8 cellular contexts compared by ENCODE assay signal in genomic region chr7:66076459-66077329, GRCh38. TPM values are rescaled to one million over a fixed set of nuclear protein-coding genes. Genes with fewer than 3 reads are reported as not detected.
DNase-seq lines count a peak whose midpoint lies in the region; ATAC-seq, FAIRE-seq and TF ChIP-seq lines count a peak whose summit lies in the region.

No MANE protein-coding gene starts in this region.

- TF ChIP-seq CTCF in K562 (IDR thresholded peaks at IDR 0.05 in 2 of 3, conservative IDR thresholded peaks at IDR 0.05 in 1 of 3; ENCODE audit: insufficient read depth in 2 of 3, low read depth in 1 of 3, low read length in 3 of 3) (no peak), mesothelial cell of epicardium (IDR thresholded peaks at IDR 0.05; ENCODE audit: unreplicated experiment) (no peak)

- DNase-seq in HuH-7 (ENCODE audit: low spot score): peak; percentile 92
- DNase-seq in K562 (ENCODE audit: extremely low read depth in 1 of 4, low spot score in 3 of 4): peak in 1 of 4 experiments; percentile 28
- no peak for DNase-seq in mesothelial cell of epicardium (ENCODE audit: low spot score in 2 of 2, unreplicated experiment in 2 of 2)
- no peak for DNase-seq in 8988T
- DNase-seq in activated CD8-positive, alpha-beta memory T cell treated with anti-CD3 and anti-CD28 coated beads for 24 hours: no peak
- DNase-seq in activated effector memory CD4-positive, alpha-beta T cell treated with Interleukin-2 at 50 U/mL for 16 hours: no peak
- DNase-seq in DMS153 treated with DMSO at 0.1 percent for 48 hours (lab: John Stamatoyannopoulos, UW; ENCODE audit: unreplicated experiment): no peak

- intact Hi-C loops in K562 (cut with micrococcal nuclease): no loop called here

- peak overlapping the region; percentile 79 to 98 for H3K9ac ChIP-seq in K562 (ENCODE audit: insufficient read depth in 1 of 2, low read depth in 2 of 2, low read length in 2 of 2)

- no peak for FAIRE-seq in K562 (lab: Jason Lieb, UNC)

- H3K27me3 Mint-ChIP-seq in mesothelial cell of epicardium (ENCODE audit: low read depth): peaks cover 1% of the 10 kb centered on the region

- no peaks in the 10 kb centered on the region for H4K20me1 ChIP-seq in K562 (replicated peaks; ENCODE audit: control insufficient read depth, insufficient read depth, low read length)

- peak overlapping the region; percentile 69 for H3K27ac Mint-ChIP-seq in mesothelial cell of epicardium

- in situ Hi-C loops in K562 (cut with MboI): no loop called here

- CTCF ChIA-PET in K562 (lab: Yijun Ruan, JAX; ENCODE audit: low intra/inter-chr PET ratio): interaction anchor here (0.5 kb wide), 1 partner anchor 20 kb away, joined by 6 read pairs; no protein-coding TSS in a partner anchor

- H2AFZ ChIP-seq in ACC112 (ENCODE audit: low read length, unreplicated experiment) (peak overlapping the region; percentile 36), K562 (ENCODE audit: low read depth, low read length) (peak overlapping the region; percentile 97)

- no TSS peak for BruUV-seq in K562 (replicated peaks; lab: Mats Ljungman, UMichigan)

- peak overlapping the region; percentile 98 for H3K4me2 ChIP-seq in K562 (ENCODE audit: insufficient read depth, low read length)

- H3K9me1 ChIP-seq in K562 (ENCODE audit: control insufficient read depth, insufficient read depth, low read length): no peaks in the 10 kb centered on the region

- ATAC-seq in K562: no peak

- H3K4me3 ChIP-seq in ACC112 (ENCODE audit: low read depth, low read length): peak overlapping the region; percentile 85
- H3K4me3 ChIP-seq in K562: peak overlapping the region; percentile 85

- WGBS in K562 (ENCODE audit: insufficient coverage, low coverage, missing lambda C conversion rate): 44% methylated on average over 11 of the region's 11 CpGs

- H3K36me3 ChIP-seq in ACC112 (ENCODE audit: insufficient read depth, low read length) (no peaks in the 10 kb centered on the region), K562 (ENCODE audit: control insufficient read depth, insufficient read depth, low read length) (peaks cover 22% of the 10 kb centered on the region; the same call in 2 of the 3 replicates)

- no peak for TF ChIP-seq POLR2A in K562 (conservative IDR thresholded peaks at IDR 0.05)

- H3K4me1 ChIP-seq in ACC112 (ENCODE audit: control insufficient read depth, insufficient read depth, low read length, unreplicated experiment): peaks cover 11% of the 10 kb centered on the region
- peaks cover 11 to 28% of the 10 kb centered on the region in 2 experiments; a peak in 4 of 5 replicates for H3K4me1 ChIP-seq in K562 (replicated peaks in 1 of 2; ENCODE audit: control insufficient read depth in 2 of 2, insufficient read depth in 2 of 2, low read length in 2 of 2)

- no peaks in the 10 kb centered on the region for H3K27me3 ChIP-seq in ACC112 (ENCODE audit: insufficient read depth, low read length)
- H3K27me3 ChIP-seq in K562 (ENCODE audit: control insufficient read depth in 2 of 2, insufficient read depth in 2 of 2, low read length in 2 of 2): no peaks in the 10 kb centered on the region

- H3K4me3 Mint-ChIP-seq in mesothelial cell of epicardium: peak overlapping the region; percentile 73

- H3K9me3 ChIP-seq in K562 (replicated peaks; ENCODE audit: control insufficient read depth, insufficient read depth, low read depth, low read length): no peaks in the 10 kb centered on the region

- TF ChIP-seq RAD21 in K562 (CRISPR knock-in tag; conservative IDR thresholded peaks at IDR 0.05 in 1 of 2, IDR thresholded peaks at IDR 0.05 in 1 of 2): no peak

- no peaks in the 10 kb centered on the region for H3K9me3 Mint-ChIP-seq in mesothelial cell of epicardium

- no peak for TF ChIP-seq EP300 in K562 (IDR thresholded peaks at IDR 0.05; ENCODE audit: low read length)

- H3K79me2 ChIP-seq in ACC112 (ENCODE audit: control insufficient read depth, insufficient read depth, low read length, unreplicated experiment) (peaks cover 27% of the 10 kb centered on the region), K562 (ENCODE audit: control insufficient read depth, insufficient read depth, low read length) (peaks cover 16% of the 10 kb centered on the region)

- POLR2A ChIA-PET in K562 (lab: Yijun Ruan, JAX): interaction anchor here (0.6 to 1.9 kb wide), 5 partner anchors 8 to 39 kb away, joined by 3 to 9 read pairs (median 4); no protein-coding TSS in a partner anchor

- no peak overlapping the region for H3K27ac ChIP-seq in ACC112 (ENCODE audit: low read depth, low read length)
- H3K27ac ChIP-seq in K562 (ENCODE audit: extremely low read depth, low read depth, low read length): peak overlapping the region; percentile 81

- peaks cover 5% of the 10 kb centered on the region for H3K4me1 Mint-ChIP-seq in mesothelial cell of epicardium

- no peaks in the 10 kb centered on the region for H3K36me3 Mint-ChIP-seq in mesothelial cell of epicardium

TF ChIP-seq in K562, 482 proteins besides CTCF, POLR2A, EP300 and RAD21 (continues in another document):
- TF ChIP-seq PHB (CRISPR knock-in tag; IDR thresholded peaks at IDR 0.05) (no peak), SRSF1 (IDR thresholded peaks at IDR 0.05; ENCODE audit: low read depth, low read length) (no peak), TGIF2 (CRISPR knock-in tag; IDR thresholded peaks at IDR 0.05) (peak; percentile 6; the same call in 1 of the 2 replicates), ZSCAN32 (CRISPR knock-in tag; IDR thresholded peaks at IDR 0.05) (no peak)
- TF ChIP-seq, protein P1, sequence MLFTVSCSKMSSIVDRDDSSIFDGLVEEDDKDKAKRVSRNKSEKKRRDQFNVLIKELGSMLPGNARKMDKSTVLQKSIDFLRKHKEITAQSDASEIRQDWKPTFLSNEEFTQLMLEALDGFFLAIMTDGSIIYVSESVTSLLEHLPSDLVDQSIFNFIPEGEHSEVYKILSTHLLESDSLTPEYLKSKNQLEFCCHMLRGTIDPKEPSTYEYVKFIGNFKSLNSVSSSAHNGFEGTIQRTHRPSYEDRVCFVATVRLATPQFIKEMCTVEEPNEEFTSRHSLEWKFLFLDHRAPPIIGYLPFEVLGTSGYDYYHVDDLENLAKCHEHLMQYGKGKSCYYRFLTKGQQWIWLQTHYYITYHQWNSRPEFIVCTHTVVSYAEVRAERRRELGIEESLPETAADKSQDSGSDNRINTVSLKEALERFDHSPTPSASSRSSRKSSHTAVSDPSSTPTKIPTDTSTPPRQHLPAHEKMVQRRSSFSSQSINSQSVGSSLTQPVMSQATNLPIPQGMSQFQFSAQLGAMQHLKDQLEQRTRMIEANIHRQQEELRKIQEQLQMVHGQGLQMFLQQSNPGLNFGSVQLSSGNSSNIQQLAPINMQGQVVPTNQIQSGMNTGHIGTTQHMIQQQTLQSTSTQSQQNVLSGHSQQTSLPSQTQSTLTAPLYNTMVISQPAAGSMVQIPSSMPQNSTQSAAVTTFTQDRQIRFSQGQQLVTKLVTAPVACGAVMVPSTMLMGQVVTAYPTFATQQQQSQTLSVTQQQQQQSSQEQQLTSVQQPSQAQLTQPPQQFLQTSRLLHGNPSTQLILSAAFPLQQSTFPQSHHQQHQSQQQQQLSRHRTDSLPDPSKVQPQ (CRISPR knock-in tag; IDR thresholded peaks at IDR 0.05; ENCODE audit: borderline replicate concordance): no peak

RNA-seq across cellular contexts. Expression of gene ASL, which starts 1.1 kb away (rescaled TPM):
- total RNA-seq in K562 (2011; cell fraction: chromatin; rRNA removed; ENCODE audit: low replicate concordance): 69.1 and 204 TPM in 2 replicates
- total RNA-seq in K562 (2011; cell fraction: nucleolus; rRNA removed): 167 and 171 TPM in 2 replicates
- total RNA-seq in K562 (2011; cell fraction: nucleoplasm; rRNA removed): 96.8 and 112 TPM in 2 replicates
- 67.0 and 70.1 TPM in 2 replicates for total RNA-seq in K562 (2014; rRNA removed)
- 10.8 and 19.3 TPM in 2 replicates for total RNA-seq in K562 (2014; rRNA removed; fragmentation: Illumina TruSeq; extraction: Trizol)
- 27.8 and 28.7 TPM in 2 replicates for total RNA-seq in K562 (2015; rRNA removed; fragmentation: Illumina TruSeq; extraction: Trizol)
- 58.3 and 58.6 TPM in 2 replicates for total RNA-seq in K562 (2021)
- 34.6 and 41.4 TPM in 2 replicates for polyA plus RNA-seq in K562 (2011; rRNA removed)
- 30.9 and 78.0 TPM in 2 replicates for polyA plus RNA-seq in K562 (2011; cell fraction: cytosol; rRNA removed)
- 122 and 199 TPM in 2 replicates for polyA plus RNA-seq in K562 (2011; cell fraction: nucleus; rRNA removed)
- polyA plus RNA-seq in K562 (2012): 57.1 and 57.6 TPM in 2 replicates
- 33.3 and 49.0 TPM in 2 replicates for polyA plus RNA-seq in K562 (2014; fragmentation: Illumina TruSeq; extraction: Trizol)
- 1 to 10 TPM; 2.6 to 5.5 TPM for polyA plus RNA-seq in K562 (2014; fragmentation: Nextera tagmentation; extraction: Ambion mirVana)
- 57.7 and 61.4 TPM in 2 replicates for polyA plus RNA-seq in K562 (2014; rRNA removed)
- polyA minus RNA-seq in K562 (2011; rRNA and poly(A)+ RNA removed): 8.3 and 18.5 TPM in 2 replicates
- 13.8 and 20.6 TPM in 2 replicates for polyA minus RNA-seq in K562 (2011; cell fraction: cytosol; rRNA and poly(A)+ RNA removed)
- 29.8 and 34.1 TPM in 2 replicates for polyA minus RNA-seq in K562 (2011; cell fraction: nucleus; rRNA and poly(A)+ RNA removed)
- total RNA-seq in mesothelial cell of epicardium: 11.3 to 12.4 TPM (median 11.3 TPM) in 3 replicates

RNA-seq across cellular contexts. Expression of gene CRCP, which starts 38.0 kb away (rescaled TPM):
- 53.3 and 55.2 TPM in 2 replicates for total RNA-seq in K562 (2011; cell fraction: chromatin; rRNA removed; ENCODE audit: low replicate concordance)
- total RNA-seq in K562 (2011; cell fraction: nucleolus; rRNA removed): 32.0 and 38.2 TPM in 2 replicates
- 41.5 and 59.3 TPM in 2 replicates for total RNA-seq in K562 (2011; cell fraction: nucleoplasm; rRNA removed)
- total RNA-seq in K562 (2014; rRNA removed) (46.7 and 51.4 TPM in 2 replicates), K562 (2014; rRNA removed; fragmentation: Illumina TruSeq; extraction: Trizol) (43.0 and 44.2 TPM in 2 replicates), K562 (2015; rRNA removed; fragmentation: Illumina TruSeq; extraction: Trizol) (51.9 and 55.0 TPM in 2 replicates), K562 (2021) (43.0 and 43.4 TPM in 2 replicates), mesothelial cell of epicardium (25.8 to 27.0 TPM (median 26.5 TPM) in 3 replicates)
- polyA plus RNA-seq in K562 (2011; rRNA removed) (28.6 and 41.0 TPM in 2 replicates), K562 (2014; fragmentation: Illumina TruSeq; extraction: Trizol) (45.3 and 58.3 TPM in 2 replicates), K562 (2014; fragmentation: Nextera tagmentation; extraction: Ambion mirVana) (10 to 100 TPM; 22.1 to 26.1 TPM), K562 (2014; rRNA removed) (46.1 and 51.2 TPM in 2 replicates)
- polyA plus RNA-seq in K562 (2011; cell fraction: cytosol; rRNA removed): 25.7 and 28.0 TPM in 2 replicates
- 13.5 and 15.3 TPM in 2 replicates for polyA plus RNA-seq in K562 (2011; cell fraction: nucleus; rRNA removed)
- 33.7 and 63.4 TPM in 2 replicates for polyA plus RNA-seq in K562 (2012)
- 45.3 and 57.0 TPM in 2 replicates for polyA minus RNA-seq in K562 (2011; rRNA and poly(A)+ RNA removed)
- polyA minus RNA-seq in K562 (2011; cell fraction: cytosol; rRNA and poly(A)+ RNA removed): 35.5 and 37.0 TPM in 2 replicates
- polyA minus RNA-seq in K562 (2011; cell fraction: nucleus; rRNA and poly(A)+ RNA removed): 11.7 and 15.6 TPM in 2 replicates
